Comparison of ENCODE assay signal across 1 cellular context in the genomic region with DNA sequence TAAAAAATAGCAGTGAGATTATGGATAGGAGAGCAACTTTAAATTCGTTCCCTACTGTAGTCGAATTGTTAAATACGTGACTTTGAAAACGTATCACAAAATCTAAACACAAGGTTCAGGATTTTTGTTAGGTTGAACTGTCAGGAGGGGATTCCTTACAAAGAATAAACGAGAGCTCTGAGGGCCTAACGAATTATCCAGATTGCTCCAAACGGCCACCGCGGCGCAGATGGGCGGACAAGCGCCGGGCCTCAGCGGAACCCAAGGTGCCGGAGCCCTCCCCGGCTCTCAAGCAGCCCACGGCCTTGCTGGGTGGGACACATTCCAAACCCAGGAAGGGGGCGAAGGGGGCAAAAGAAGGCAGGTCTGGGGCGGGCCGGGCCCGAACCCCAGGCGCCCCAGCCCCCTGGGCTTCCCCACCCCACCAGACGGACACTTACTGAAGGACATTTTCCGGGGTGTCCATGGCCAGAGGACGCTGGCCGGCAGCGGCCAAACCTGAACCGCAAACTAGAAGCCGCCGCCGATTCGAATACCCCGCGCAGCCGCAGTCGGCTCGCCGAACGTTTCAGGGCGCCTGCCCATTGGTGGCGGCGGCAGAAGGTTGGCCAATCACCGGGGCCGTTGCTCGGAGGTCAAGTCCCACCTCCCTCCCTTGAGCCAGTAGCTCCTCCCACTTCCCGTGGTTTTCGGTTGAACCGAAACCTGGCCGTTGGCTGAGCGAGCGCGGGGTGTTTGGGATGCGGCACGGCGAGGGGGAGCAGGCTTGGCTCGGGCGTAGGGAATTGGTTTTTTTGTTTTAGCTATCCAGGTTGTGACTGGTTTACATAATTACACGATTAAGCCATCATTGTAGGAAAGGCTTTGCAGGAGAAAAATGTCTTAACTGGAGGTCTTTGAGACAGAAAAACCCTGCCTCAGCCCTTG.
TF ChIP-seq lines count a peak whose summit lies in the region.

A gene (minus strand): TSS at position 534 of the 927 bp plus-strand sequence. CDS start 68 bp downstream, at position 466.

TF ChIP-seq in WTC11, 78 proteins besides CTCF, POLR2A, EP300 and RAD21 (continued from another document):
- TF ChIP-seq, protein P1, sequence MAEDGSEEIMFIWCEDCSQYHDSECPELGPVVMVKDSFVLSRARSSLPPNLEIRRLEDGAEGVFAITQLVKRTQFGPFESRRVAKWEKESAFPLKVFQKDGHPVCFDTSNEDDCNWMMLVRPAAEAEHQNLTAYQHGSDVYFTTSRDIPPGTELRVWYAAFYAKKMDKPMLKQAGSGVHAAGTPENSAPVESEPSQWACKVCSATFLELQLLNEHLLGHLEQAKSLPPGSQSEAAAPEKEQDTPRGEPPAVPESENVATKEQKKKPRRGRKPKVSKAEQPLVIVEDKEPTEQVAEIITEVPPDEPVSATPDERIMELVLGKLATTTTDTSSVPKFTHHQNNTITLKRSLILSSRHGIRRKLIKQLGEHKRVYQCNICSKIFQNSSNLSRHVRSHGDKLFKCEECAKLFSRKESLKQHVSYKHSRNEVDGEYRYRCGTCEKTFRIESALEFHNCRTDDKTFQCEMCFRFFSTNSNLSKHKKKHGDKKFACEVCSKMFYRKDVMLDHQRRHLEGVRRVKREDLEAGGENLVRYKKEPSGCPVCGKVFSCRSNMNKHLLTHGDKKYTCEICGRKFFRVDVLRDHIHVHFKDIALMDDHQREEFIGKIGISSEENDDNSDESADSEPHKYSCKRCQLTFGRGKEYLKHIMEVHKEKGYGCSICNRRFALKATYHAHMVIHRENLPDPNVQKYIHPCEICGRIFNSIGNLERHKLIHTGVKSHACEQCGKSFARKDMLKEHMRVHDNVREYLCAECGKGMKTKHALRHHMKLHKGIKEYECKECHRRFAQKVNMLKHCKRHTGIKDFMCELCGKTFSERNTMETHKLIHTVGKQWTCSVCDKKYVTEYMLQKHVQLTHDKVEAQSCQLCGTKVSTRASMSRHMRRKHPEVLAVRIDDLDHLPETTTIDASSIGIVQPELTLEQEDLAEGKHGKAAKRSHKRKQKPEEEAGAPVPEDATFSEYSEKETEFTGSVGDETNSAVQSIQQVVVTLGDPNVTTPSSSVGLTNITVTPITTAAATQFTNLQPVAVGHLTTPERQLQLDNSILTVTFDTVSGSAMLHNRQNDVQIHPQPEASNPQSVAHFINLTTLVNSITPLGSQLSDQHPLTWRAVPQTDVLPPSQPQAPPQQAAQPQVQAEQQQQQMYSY (CRISPR knock-in tag; IDR thresholded peaks at IDR 0.05), result 0 out of 2 replicates have a peak, but pooled peaks have one; percentile 32
- TF ChIP-seq, protein P2, sequence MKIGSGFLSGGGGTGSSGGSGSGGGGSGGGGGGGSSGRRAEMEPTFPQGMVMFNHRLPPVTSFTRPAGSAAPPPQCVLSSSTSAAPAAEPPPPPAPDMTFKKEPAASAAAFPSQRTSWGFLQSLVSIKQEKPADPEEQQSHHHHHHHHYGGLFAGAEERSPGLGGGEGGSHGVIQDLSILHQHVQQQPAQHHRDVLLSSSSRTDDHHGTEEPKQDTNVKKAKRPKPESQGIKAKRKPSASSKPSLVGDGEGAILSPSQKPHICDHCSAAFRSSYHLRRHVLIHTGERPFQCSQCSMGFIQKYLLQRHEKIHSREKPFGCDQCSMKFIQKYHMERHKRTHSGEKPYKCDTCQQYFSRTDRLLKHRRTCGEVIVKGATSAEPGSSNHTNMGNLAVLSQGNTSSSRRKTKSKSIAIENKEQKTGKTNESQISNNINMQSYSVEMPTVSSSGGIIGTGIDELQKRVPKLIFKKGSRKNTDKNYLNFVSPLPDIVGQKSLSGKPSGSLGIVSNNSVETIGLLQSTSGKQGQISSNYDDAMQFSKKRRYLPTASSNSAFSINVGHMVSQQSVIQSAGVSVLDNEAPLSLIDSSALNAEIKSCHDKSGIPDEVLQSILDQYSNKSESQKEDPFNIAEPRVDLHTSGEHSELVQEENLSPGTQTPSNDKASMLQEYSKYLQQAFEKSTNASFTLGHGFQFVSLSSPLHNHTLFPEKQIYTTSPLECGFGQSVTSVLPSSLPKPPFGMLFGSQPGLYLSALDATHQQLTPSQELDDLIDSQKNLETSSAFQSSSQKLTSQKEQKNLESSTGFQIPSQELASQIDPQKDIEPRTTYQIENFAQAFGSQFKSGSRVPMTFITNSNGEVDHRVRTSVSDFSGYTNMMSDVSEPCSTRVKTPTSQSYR (CRISPR knock-in tag; IDR thresholded peaks at IDR 0.05), result no peak
- TF ChIP-seq NFE2L1 (CRISPR knock-in tag; IDR thresholded peaks at IDR 0.05) (peak; percentile 83), CREM (CRISPR knock-in tag; IDR thresholded peaks at IDR 0.05) (no peak), KAT7 (CRISPR knock-in tag; IDR thresholded peaks at IDR 0.05; ENCODE audit: borderline replicate concordance) (0 out of 2 replicates have a peak, but pooled peaks have one; percentile 22), IRF2 (CRISPR knock-in tag; IDR thresholded peaks at IDR 0.05; ENCODE audit: borderline replicate concordance, low read depth) (no peak), TEAD1 (CRISPR knock-in tag; IDR thresholded peaks at IDR 0.05) (0 out of 2 replicates have a peak, but pooled peaks have one; percentile 33), ETV6 (CRISPR knock-in tag; IDR thresholded peaks at IDR 0.05) (peak; percentile 65; the same call in 1 of the 2 replicates), ZNF219 (CRISPR knock-in tag; IDR thresholded peaks at IDR 0.05; ENCODE audit: borderline replicate concordance) (no peak), NFYB (CRISPR knock-in tag; conservative IDR thresholded peaks at IDR 0.05; ENCODE audit: low read depth) (peak; percentile 94), TP53 (CRISPR knock-in tag; IDR thresholded peaks at IDR 0.05) (no peak), GABPB1 (CRISPR knock-in tag; IDR thresholded peaks at IDR 0.05) (peak; percentile 80), SP1 (CRISPR knock-in tag; conservative IDR thresholded peaks at IDR 0.05) (peak; percentile 95), RELA (CRISPR knock-in tag; IDR thresholded peaks at IDR 0.05; ENCODE audit: borderline replicate concordance) (no peak), MYBL2 (CRISPR knock-in tag; IDR thresholded peaks at IDR 0.05) (peak; percentile 100)
- TF ChIP-seq, protein P3, sequence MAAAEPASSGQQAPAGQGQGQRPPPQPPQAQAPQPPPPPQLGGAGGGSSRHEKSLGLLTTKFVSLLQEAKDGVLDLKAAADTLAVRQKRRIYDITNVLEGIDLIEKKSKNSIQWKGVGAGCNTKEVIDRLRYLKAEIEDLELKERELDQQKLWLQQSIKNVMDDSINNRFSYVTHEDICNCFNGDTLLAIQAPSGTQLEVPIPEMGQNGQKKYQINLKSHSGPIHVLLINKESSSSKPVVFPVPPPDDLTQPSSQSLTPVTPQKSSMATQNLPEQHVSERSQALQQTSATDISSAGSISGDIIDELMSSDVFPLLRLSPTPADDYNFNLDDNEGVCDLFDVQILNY (CRISPR knock-in tag; IDR thresholded peaks at IDR 0.05), result peak; percentile 43; the same call in 1 of the 2 replicates
- TF ChIP-seq, protein P4, sequence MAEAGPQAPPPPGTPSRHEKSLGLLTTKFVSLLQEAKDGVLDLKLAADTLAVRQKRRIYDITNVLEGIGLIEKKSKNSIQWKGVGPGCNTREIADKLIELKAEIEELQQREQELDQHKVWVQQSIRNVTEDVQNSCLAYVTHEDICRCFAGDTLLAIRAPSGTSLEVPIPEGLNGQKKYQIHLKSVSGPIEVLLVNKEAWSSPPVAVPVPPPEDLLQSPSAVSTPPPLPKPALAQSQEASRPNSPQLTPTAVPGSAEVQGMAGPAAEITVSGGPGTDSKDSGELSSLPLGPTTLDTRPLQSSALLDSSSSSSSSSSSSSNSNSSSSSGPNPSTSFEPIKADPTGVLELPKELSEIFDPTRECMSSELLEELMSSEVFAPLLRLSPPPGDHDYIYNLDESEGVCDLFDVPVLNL (CRISPR knock-in tag; IDR thresholded peaks at IDR 0.05; ENCODE audit: borderline replicate concordance, low read depth), result peak; percentile 97
- TF ChIP-seq, protein P5, sequence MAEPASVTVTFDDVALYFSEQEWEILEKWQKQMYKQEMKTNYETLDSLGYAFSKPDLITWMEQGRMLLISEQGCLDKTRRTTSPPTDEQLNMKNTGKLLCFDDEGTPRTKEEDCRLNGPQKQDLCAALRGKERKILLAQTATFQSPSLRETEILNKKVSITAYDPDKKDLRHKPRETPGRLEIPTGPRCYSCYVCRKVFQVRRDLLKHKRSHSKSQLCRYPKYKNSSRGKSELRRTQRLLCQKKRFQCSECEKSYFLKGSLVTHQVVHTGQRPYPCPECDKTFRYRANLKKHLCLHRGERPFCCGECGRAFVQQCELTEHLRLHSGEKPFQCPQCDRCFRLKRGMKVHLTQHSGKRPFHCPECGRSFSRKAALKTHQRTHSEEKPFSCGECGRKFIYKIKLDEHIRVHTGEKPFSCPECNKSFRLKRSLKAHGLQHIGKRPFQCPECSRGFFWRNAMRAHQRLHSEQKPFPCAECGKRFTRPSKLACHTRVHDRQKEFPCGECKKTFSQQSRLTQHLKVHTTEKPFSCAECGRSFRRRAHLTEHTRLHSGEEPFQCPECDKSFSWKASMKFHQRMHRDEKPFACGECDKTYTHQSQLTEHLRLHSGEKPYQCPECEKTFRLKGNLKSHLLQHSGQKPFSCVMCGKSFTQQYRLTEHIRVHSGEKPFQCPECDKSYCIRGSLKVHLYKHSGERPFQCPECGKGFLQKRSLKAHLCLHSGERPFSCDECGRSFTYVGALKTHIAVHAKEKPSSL (CRISPR knock-in tag; conservative IDR thresholded peaks at IDR 0.05), result no peak
- TF ChIP-seq, protein P6, sequence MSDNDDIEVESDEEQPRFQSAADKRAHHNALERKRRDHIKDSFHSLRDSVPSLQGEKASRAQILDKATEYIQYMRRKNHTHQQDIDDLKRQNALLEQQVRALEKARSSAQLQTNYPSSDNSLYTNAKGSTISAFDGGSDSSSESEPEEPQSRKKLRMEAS (CRISPR knock-in tag; IDR thresholded peaks at IDR 0.05), result peak; percentile 35; the same call in 1 of the 2 replicates
- TF ChIP-seq, protein P7, sequence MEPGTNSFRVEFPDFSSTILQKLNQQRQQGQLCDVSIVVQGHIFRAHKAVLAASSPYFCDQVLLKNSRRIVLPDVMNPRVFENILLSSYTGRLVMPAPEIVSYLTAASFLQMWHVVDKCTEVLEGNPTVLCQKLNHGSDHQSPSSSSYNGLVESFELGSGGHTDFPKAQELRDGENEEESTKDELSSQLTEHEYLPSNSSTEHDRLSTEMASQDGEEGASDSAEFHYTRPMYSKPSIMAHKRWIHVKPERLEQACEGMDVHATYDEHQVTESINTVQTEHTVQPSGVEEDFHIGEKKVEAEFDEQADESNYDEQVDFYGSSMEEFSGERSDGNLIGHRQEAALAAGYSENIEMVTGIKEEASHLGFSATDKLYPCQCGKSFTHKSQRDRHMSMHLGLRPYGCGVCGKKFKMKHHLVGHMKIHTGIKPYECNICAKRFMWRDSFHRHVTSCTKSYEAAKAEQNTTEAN (CRISPR knock-in tag; IDR thresholded peaks at IDR 0.05), result peak; percentile 43; the same call in 1 of the 2 replicates
- TF ChIP-seq, protein P8, sequence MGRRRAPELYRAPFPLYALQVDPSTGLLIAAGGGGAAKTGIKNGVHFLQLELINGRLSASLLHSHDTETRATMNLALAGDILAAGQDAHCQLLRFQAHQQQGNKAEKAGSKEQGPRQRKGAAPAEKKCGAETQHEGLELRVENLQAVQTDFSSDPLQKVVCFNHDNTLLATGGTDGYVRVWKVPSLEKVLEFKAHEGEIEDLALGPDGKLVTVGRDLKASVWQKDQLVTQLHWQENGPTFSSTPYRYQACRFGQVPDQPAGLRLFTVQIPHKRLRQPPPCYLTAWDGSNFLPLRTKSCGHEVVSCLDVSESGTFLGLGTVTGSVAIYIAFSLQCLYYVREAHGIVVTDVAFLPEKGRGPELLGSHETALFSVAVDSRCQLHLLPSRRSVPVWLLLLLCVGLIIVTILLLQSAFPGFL (CRISPR knock-in tag; IDR thresholded peaks at IDR 0.05; ENCODE audit: borderline replicate concordance), result no peak; the same call in 1 of the 2 replicates
- TF ChIP-seq, protein P9, sequence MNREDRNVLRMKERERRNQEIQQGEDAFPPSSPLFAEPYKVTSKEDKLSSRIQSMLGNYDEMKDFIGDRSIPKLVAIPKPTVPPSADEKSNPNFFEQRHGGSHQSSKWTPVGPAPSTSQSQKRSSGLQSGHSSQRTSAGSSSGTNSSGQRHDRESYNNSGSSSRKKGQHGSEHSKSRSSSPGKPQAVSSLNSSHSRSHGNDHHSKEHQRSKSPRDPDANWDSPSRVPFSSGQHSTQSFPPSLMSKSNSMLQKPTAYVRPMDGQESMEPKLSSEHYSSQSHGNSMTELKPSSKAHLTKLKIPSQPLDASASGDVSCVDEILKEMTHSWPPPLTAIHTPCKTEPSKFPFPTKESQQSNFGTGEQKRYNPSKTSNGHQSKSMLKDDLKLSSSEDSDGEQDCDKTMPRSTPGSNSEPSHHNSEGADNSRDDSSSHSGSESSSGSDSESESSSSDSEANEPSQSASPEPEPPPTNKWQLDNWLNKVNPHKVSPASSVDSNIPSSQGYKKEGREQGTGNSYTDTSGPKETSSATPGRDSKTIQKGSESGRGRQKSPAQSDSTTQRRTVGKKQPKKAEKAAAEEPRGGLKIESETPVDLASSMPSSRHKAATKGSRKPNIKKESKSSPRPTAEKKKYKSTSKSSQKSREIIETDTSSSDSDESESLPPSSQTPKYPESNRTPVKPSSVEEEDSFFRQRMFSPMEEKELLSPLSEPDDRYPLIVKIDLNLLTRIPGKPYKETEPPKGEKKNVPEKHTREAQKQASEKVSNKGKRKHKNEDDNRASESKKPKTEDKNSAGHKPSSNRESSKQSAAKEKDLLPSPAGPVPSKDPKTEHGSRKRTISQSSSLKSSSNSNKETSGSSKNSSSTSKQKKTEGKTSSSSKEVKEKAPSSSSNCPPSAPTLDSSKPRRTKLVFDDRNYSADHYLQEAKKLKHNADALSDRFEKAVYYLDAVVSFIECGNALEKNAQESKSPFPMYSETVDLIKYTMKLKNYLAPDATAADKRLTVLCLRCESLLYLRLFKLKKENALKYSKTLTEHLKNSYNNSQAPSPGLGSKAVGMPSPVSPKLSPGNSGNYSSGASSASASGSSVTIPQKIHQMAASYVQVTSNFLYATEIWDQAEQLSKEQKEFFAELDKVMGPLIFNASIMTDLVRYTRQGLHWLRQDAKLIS (CRISPR knock-in tag; IDR thresholded peaks at IDR 0.05; ENCODE audit: borderline replicate concordance), result 0 out of 2 replicates have a peak, but pooled peaks have one; percentile 49
